In the genomic region with DNA sequence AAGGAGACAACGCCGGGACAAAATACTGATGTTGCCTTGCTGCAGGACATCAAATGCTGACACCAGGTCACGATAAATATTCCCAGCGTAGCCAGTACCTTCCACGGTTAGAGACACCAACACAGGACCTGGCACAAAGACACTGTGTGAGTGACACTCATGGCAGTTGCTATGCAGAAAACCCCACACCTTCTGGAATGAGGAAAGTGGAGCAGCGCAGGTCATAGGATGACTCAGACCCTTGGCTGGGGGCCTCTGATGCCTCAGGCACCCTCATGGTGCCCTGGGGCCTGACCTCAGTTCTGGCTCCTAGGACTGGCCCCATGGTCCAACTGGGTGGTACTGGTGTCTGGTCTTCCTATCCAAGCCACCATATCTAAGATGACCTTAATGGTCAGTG, we compare ENCODE assay signal across 23 cellular contexts. TPM values are rescaled to one million over a fixed set of nuclear protein-coding genes. Genes with fewer than 3 reads are reported as not detected.
DNase-seq lines count a peak whose midpoint lies in the region; ATAC-seq, FAIRE-seq and TF ChIP-seq lines count a peak whose summit lies in the region.
"Had no signal": no experiment of that assay in that cellular context is flagged by ENCODE, and none has a peak within 500 bp of the region (broad histone marks: within the 10 kb centered on the region; RNA-seq: fewer than 3 reads in every experiment).

No MANE protein-coding gene starts in this region.

- no peak overlapping the region for H3K4me3 Mint-ChIP-seq in activated naive CD4-positive, alpha-beta T cell treated with anti-CD3 and anti-CD28 coated beads for 36 hours
- H3K4me3 Mint-ChIP-seq: CD8-positive, alpha-beta memory T cell had no signal

- POLR2A ChIA-PET in PC-3 (lab: Charles Lee; ENCODE audit: unreplicated experiment) = no interaction called here

- FAIRE-seq in urothelium cell line (lab: Jason Lieb, UNC) = peak; percentile 35
- FAIRE-seq: GM12892 had no signal

- H3K36me3 ChIP-seq in PC-3 (ENCODE audit: low read depth, low read length) = no peaks in the 10 kb centered on the region
- H3K36me3 ChIP-seq: right lobe of liver, uterus had no signal

- H3K27me3 Mint-ChIP-seq in activated naive CD4-positive, alpha-beta T cell treated with anti-CD3 and anti-CD28 coated beads for 36 hours (ENCODE audit: low read depth) = no peaks in the 10 kb centered on the region

- no TSS peak for BruUV-seq in PC-3 (replicated peaks; lab: Mats Ljungman, UMichigan)

- DNase-seq in activated naive CD4-positive, alpha-beta T cell treated with anti-CD3 and anti-CD28 coated beads, Interleukin-2, amount 50 U/mL, for 72 hours (ENCODE audit: low spot score in 2 of 2) = no peak
- DNase-seq in activated naive CD4-positive, alpha-beta T cell treated with anti-CD3 and anti-CD28 coated beads for 36 hours = no peak
- DNase-seq in PC-3 = peak; percentile 71
- peak in 1 of 2 donors; percentile 46 for DNase-seq in foreskin keratinocyte
- DNase-seq in urothelium cell line (ENCODE audit: low spot score) = peak; percentile 47
- DNase-seq in kidney glomerular epithelial cell (lab: John Stamatoyannopoulos, UW) = no peak
- no peak for DNase-seq in MV-4-11 (lab: John Stamatoyannopoulos, UW)
- no peak for DNase-seq in sciatic nerve (ENCODE audit: low spot score)
- DNase-seq: activated effector memory CD4-positive, alpha-beta T cell treated with anti-CD3 and anti-CD28 coated beads, Interleukin-2, amount 50 U/mL, for 16 hours; anterior cingulate cortex; CD8-positive, alpha-beta memory T cell; GDM1; KBM-7; NCI-H1436; NCI-H2227 treated with DMSO at 0.1 percent for 48 hours; occipital lobe; right lobe of liver; SIG-M5; T-helper 2 cell; uterus had no signal

- H2AFZ ChIP-seq in PC-3 (ENCODE audit: low read length) = no peak overlapping the region

- H3K4me1 Mint-ChIP-seq in activated naive CD4-positive, alpha-beta T cell treated with anti-CD3 and anti-CD28 coated beads for 36 hours (ENCODE audit: low read depth) = no peaks in the 10 kb centered on the region

- H3K4me3 ChIP-seq in PC-3 (ENCODE audit: low read length) = no peak overlapping the region
- H3K4me3 ChIP-seq: right lobe of liver, uterus had no signal

- no peaks in the 10 kb centered on the region for H3K36me3 Mint-ChIP-seq in activated naive CD4-positive, alpha-beta T cell treated with anti-CD3 and anti-CD28 coated beads, Interleukin-2, amount 50 U/mL, for 72 hours
- H3K36me3 Mint-ChIP-seq in activated naive CD4-positive, alpha-beta T cell treated with anti-CD3 and anti-CD28 coated beads for 36 hours (ENCODE audit: low read depth) = no peaks in the 10 kb centered on the region
- H3K36me3 Mint-ChIP-seq: CD8-positive, alpha-beta memory T cell had no signal

- H3K27ac ChIP-seq in PC-3 (ENCODE audit: low read length) (no peak overlapping the region), foreskin keratinocyte (no peak overlapping the region)
- H3K27ac ChIP-seq: right lobe of liver, uterus had no signal

- H3K9ac ChIP-seq in PC-3 (ENCODE audit: low read length) = no peak overlapping the region

- H3K79me2 ChIP-seq in PC-3 (ENCODE audit: low read length) = no peaks in the 10 kb centered on the region

- H3K9me3 ChIP-seq in PC-3 (ENCODE audit: low read length) = no peaks in the 10 kb centered on the region
- H3K9me3 ChIP-seq: right lobe of liver, uterus had no signal

- no peaks in the 10 kb centered on the region for H4K20me1 ChIP-seq in PC-3 (ENCODE audit: low read length)

- no peaks in the 10 kb centered on the region for H3K27me3 ChIP-seq in PC-3 (ENCODE audit: low read length)
- no peaks in the 10 kb centered on the region for H3K27me3 ChIP-seq in foreskin keratinocyte
- H3K27me3 ChIP-seq: right lobe of liver, uterus had no signal

- H3K9me2 ChIP-seq in PC-3 (replicated peaks; ENCODE audit: low read length) = no peaks in the 10 kb centered on the region

- no peak overlapping the region for H3K4me2 ChIP-seq in PC-3 (ENCODE audit: low read length)

- no peaks in the 10 kb centered on the region for H3K9me3 Mint-ChIP-seq in activated naive CD4-positive, alpha-beta T cell treated with anti-CD3 and anti-CD28 coated beads, Interleukin-2, amount 50 U/mL, for 72 hours
- no peaks in the 10 kb centered on the region for H3K9me3 Mint-ChIP-seq in activated naive CD4-positive, alpha-beta T cell treated with anti-CD3 and anti-CD28 coated beads for 36 hours
- H3K9me3 Mint-ChIP-seq: CD8-positive, alpha-beta memory T cell had no signal

- intact Hi-C loops in activated naive CD4-positive, alpha-beta T cell treated with anti-CD3 and anti-CD28 coated beads for 36 hours (cut with micrococcal nuclease) = no loop called here
- intact Hi-C loops in PC-3 (cut with micrococcal nuclease) = no loop called here
- intact Hi-C loops in sciatic nerve (cut with DNase I) = no loop called here

- H3K4me1 ChIP-seq in PC-3 (ENCODE audit: insufficient read depth, low read length) (peaks cover 7% of the 10 kb centered on the region), foreskin keratinocyte (peaks cover 9% of the 10 kb centered on the region)
- H3K4me1 ChIP-seq: uterus had no signal

- no peak overlapping the region for H3K27ac Mint-ChIP-seq in activated naive CD4-positive, alpha-beta T cell treated with anti-CD3 and anti-CD28 coated beads, Interleukin-2, amount 50 U/mL, for 72 hours
- no peak overlapping the region for H3K27ac Mint-ChIP-seq in activated naive CD4-positive, alpha-beta T cell treated with anti-CD3 and anti-CD28 coated beads for 36 hours
- H3K27ac Mint-ChIP-seq: CD8-positive, alpha-beta memory T cell had no signal

- CTCF ChIA-PET in activated naive CD4-positive, alpha-beta T cell treated with anti-CD3 and anti-CD28 coated beads for 36 hours (lab: Charles Lee) = interaction anchor here (1.2 kb wide), 1 partner anchor 34 kb away, joined by 5 read pairs; no protein-coding TSS in a partner anchor
- CTCF ChIA-PET in PC-3 (lab: Charles Lee) = no interaction called here

- H3F3A ChIP-seq in PC-3 (ENCODE audit: low read length, unreplicated experiment) = no peaks in the 10 kb centered on the region

- TF ChIP-seq CTCF in PC-3 (conservative IDR thresholded peaks at IDR 0.05; ENCODE audit: low read depth, low read length) (no peak), foreskin keratinocyte (conservative IDR thresholded peaks at IDR 0.05) (no peak)

- ATAC-seq in activated naive CD4-positive, alpha-beta T cell treated with anti-CD3 and anti-CD28 coated beads, Interleukin-2, amount 50 U/mL, for 72 hours = peak; percentile 41 to 48
- ATAC-seq in PC-3 = peak; percentile 70
- ATAC-seq in foreskin keratinocyte = peak; percentile 56
- ATAC-seq in sciatic nerve = no peak
- ATAC-seq: left lobe of liver had no signal

RNA-seq across cellular contexts. Expression of a gene that starts 7.0 kb away (rescaled TPM):
- total RNA-seq in activated naive CD4-positive, alpha-beta T cell treated with anti-CD3 and anti-CD28 coated beads, Interleukin-2, amount 50 U/mL, for 72 hours = 1 to 10 TPM; 1.5 to 1.8 TPM
- total RNA-seq in activated naive CD4-positive, alpha-beta T cell treated with anti-CD3 and anti-CD28 coated beads for 36 hours = 1 to 10 TPM; 1.1 to 1.5 TPM
- total RNA-seq in PC-3 (2014; rRNA removed) (0.18 and 3.0 TPM in 2 replicates), foreskin keratinocyte (0.07 and 0.27 TPM in 2 replicates), sciatic nerve (5.5 TPM)
- 0.11 and 0.12 TPM in 2 replicates for polyA plus RNA-seq in foreskin keratinocyte
- polyA plus RNA-seq: CD8-positive, alpha-beta memory T cell had no signal

RNA-seq across cellular contexts. Expression of a gene that starts 7.0 kb away (rescaled TPM):
- total RNA-seq in activated naive CD4-positive, alpha-beta T cell treated with anti-CD3 and anti-CD28 coated beads, Interleukin-2, amount 50 U/mL, for 72 hours = under 1 TPM in 1 of 2 donors, not detected in 1; 0.34 TPM
- not detected for total RNA-seq in activated naive CD4-positive, alpha-beta T cell treated with anti-CD3 and anti-CD28 coated beads for 36 hours
- total RNA-seq in PC-3 (2014; rRNA removed) (not detected in 2 replicates), foreskin keratinocyte (not detected in 2 replicates), sciatic nerve (0.31 TPM)
- not detected in 2 replicates for polyA plus RNA-seq in foreskin keratinocyte
- total RNA-seq: CD8-positive, alpha-beta memory T cell; chondrocyte; occipital lobe; right lobe of liver had no signal
- polyA plus RNA-seq: CD8-positive, alpha-beta memory T cell had no signal

RNA-seq across cellular contexts. Expression of a gene that starts 24.0 kb away (rescaled TPM):
- 100 to 1,000 TPM in 1 of 2 donors, 10 to 100 TPM in 1; 97.4 to 184 TPM for total RNA-seq in activated naive CD4-positive, alpha-beta T cell treated with anti-CD3 and anti-CD28 coated beads, Interleukin-2, amount 50 U/mL, for 72 hours
- 100 to 1,000 TPM in 1 of 2 experiments, 10 to 100 TPM in 1; 90.6 to 101 TPM for total RNA-seq in activated naive CD4-positive, alpha-beta T cell treated with anti-CD3 and anti-CD28 coated beads for 36 hours
- total RNA-seq in PC-3 (2014; rRNA removed) = 39.7 and 59.1 TPM in 2 replicates
- total RNA-seq in foreskin keratinocyte = 26.2 and 32.8 TPM in 2 replicates
- 17.3 and 19.4 TPM in 2 replicates for polyA plus RNA-seq in foreskin keratinocyte
- 45.3 TPM for total RNA-seq in sciatic nerve

RNA-seq across cellular contexts. Expression of a gene that starts 24.5 kb away (rescaled TPM):
- total RNA-seq in activated naive CD4-positive, alpha-beta T cell treated with anti-CD3 and anti-CD28 coated beads, Interleukin-2, amount 50 U/mL, for 72 hours = 10 to 100 TPM; 49.9 to 52.8 TPM
- total RNA-seq in activated naive CD4-positive, alpha-beta T cell treated with anti-CD3 and anti-CD28 coated beads for 36 hours = 10 to 100 TPM; 53.8 to 55.8 TPM
- total RNA-seq in PC-3 (2014; rRNA removed) = 334 and 384 TPM in 2 replicates
- total RNA-seq in foreskin keratinocyte = 214 and 242 TPM in 2 replicates
- polyA plus RNA-seq in foreskin keratinocyte = 201 and 244 TPM in 2 replicates
- 147 TPM for total RNA-seq in sciatic nerve

RNA-seq across cellular contexts. Expression of a gene that starts 33.2 kb away (rescaled TPM):
- under 1 TPM; 0.66 to 0.68 TPM for total RNA-seq in activated naive CD4-positive, alpha-beta T cell treated with anti-CD3 and anti-CD28 coated beads, Interleukin-2, amount 50 U/mL, for 72 hours
- under 1 TPM; 0.36 to 0.99 TPM for total RNA-seq in activated naive CD4-positive, alpha-beta T cell treated with anti-CD3 and anti-CD28 coated beads for 36 hours
- total RNA-seq in PC-3 (2014; rRNA removed) (not detected in 2 replicates), foreskin keratinocyte (not detected in 2 replicates), sciatic nerve (not detected)
- polyA plus RNA-seq in foreskin keratinocyte = not detected in 2 replicates
- total RNA-seq: left lobe of liver, right lobe of liver had no signal
- polyA plus RNA-seq: CD8-positive, alpha-beta memory T cell had no signal

Comparison
In these comparisons a context has a peak if more than half of its experiments do, and no peak if none do; other contexts are left out.
1. DNase-seq: peak in PC-3 (single experiment) and urothelium cell line (single experiment); none in activated naive CD4-positive, alpha-beta T cell treated with anti-CD3 and anti-CD28 coated beads, Interleukin-2, amount 50 U/mL, for 72 hours (0 of 2), activated naive CD4-positive, alpha-beta T cell treated with anti-CD3 and anti-CD28 coated beads for 36 hours (single experiment), kidney glomerular epithelial cell (single experiment), MV-4-11 (single experiment) and sciatic nerve (single experiment).